8 cellular contexts compared by ENCODE assay signal in genomic region chr7:102064361-102065025, GRCh38.
DNase-seq lines count a peak whose midpoint lies in the region; ATAC-seq and TF ChIP-seq lines count a peak whose summit lies in the region.

No MANE protein-coding gene starts in this region.

- peak overlapping the region; percentile 13 to 65 (median 48) for H3K27ac ChIP-seq in upper lobe of left lung

- no peaks in the 10 kb centered on the region for H3K9me3 ChIP-seq in upper lobe of left lung

- H3K27me3 ChIP-seq in upper lobe of left lung: no peaks in the 10 kb centered on the region

- CTCF ChIA-PET in activated CD4-positive, alpha-beta T cell treated with anti-CD3 and anti-CD28 coated beads for 36 hours (lab: Charles Lee): interaction anchor here (1.7 kb wide), 1 partner anchor 9 kb away, joined by 6 read pairs; no protein-coding TSS in a partner anchor
- CTCF ChIA-PET in WTC11 (lab: Charles Lee): interaction anchor here (0.7 to 1.0 kb wide), 2 partner anchors 13 to 15 kb away, joined by 3 read pairs; no protein-coding TSS in a partner anchor

- H3K27me3 Mint-ChIP-seq in activated CD4-positive, alpha-beta T cell treated with anti-CD3 and anti-CD28 coated beads for 36 hours: no peaks in the 10 kb centered on the region
- H3K27me3 Mint-ChIP-seq in WTC11 (ENCODE audit: low read depth): no peaks in the 10 kb centered on the region

- peak; percentile 10 for DNase-seq in activated CD4-positive, alpha-beta T cell treated with anti-CD3 and anti-CD28 coated beads for 36 hours
- no peak for DNase-seq in activated CD4-positive, alpha-beta T cell treated with anti-CD3 and anti-CD28 coated beads for 48 hours
- DNase-seq in WTC11 (ENCODE audit: low spot score) (no peak), kidney glomerular epithelial cell (lab: John Stamatoyannopoulos, UW) (peak; percentile 5), upper lobe of left lung (peak in 1 of 2 donors; percentile 60), hepatic stellate cell (ENCODE audit: low spot score) (no peak), germinal center (ENCODE audit: low spot score) (no peak)

- TF ChIP-seq POLR2A in upper lobe of left lung (IDR thresholded peaks at IDR 0.05): peak in 1 of 4 donors; percentile 26

- no peak for TF ChIP-seq CTCF in WTC11 (IDR thresholded peaks at IDR 0.05)
- TF ChIP-seq CTCF in upper lobe of left lung (IDR thresholded peaks at IDR 0.05): no peak

- no peaks in the 10 kb centered on the region for H3K4me1 Mint-ChIP-seq in activated CD4-positive, alpha-beta T cell treated with anti-CD3 and anti-CD28 coated beads for 36 hours
- peaks cover 46% of the 10 kb centered on the region for H3K4me1 Mint-ChIP-seq in WTC11

- no peak overlapping the region for H3K4me3 Mint-ChIP-seq in activated CD4-positive, alpha-beta T cell treated with anti-CD3 and anti-CD28 coated beads for 36 hours
- H3K4me3 Mint-ChIP-seq in WTC11: no peak overlapping the region

- 44 to 64% methylated on average over 11 to 12 of the region's 12 CpGs for WGBS in upper lobe of left lung, 2 donors

- no peak overlapping the region for H3K4me3 ChIP-seq in upper lobe of left lung

- intact Hi-C loops in activated CD4-positive, alpha-beta T cell treated with anti-CD3 and anti-CD28 coated beads for 36 hours (cut with DNase I, micrococcal nuclease): no loop called here

- H3K4me1 ChIP-seq in upper lobe of left lung: peaks cover 5 to 17% (median 9%) of the 10 kb centered on the region in 4 donors

- peak overlapping the region; percentile 37 for H3K27ac Mint-ChIP-seq in activated CD4-positive, alpha-beta T cell treated with anti-CD3 and anti-CD28 coated beads for 36 hours
- H3K27ac Mint-ChIP-seq in WTC11: peak overlapping the region; percentile 97

- H3K9me3 Mint-ChIP-seq in activated CD4-positive, alpha-beta T cell treated with anti-CD3 and anti-CD28 coated beads for 36 hours (ENCODE audit: low read depth): no peaks in the 10 kb centered on the region
- H3K9me3 Mint-ChIP-seq in WTC11: no peaks in the 10 kb centered on the region

- POLR2A ChIA-PET in activated CD4-positive, alpha-beta T cell treated with anti-CD3 and anti-CD28 coated beads for 36 hours (lab: Charles Lee): no interaction called here
- POLR2A ChIA-PET in WTC11 (lab: Charles Lee): interaction anchor here (0.6 to 0.8 kb wide), 2 partner anchors 13 to 29 kb away, joined by 3 read pairs; no protein-coding TSS in a partner anchor

- no peak for TF ChIP-seq EP300 in upper lobe of left lung (IDR thresholded peaks at IDR 0.05)

- no peak for ATAC-seq in activated CD4-positive, alpha-beta T cell treated with anti-CD3 and anti-CD28 coated beads for 36 hours
- ATAC-seq in WTC11 (peak; percentile 23), upper lobe of left lung (ENCODE audit: low FRiP score in 2 of 2) (peak; percentile 65 to 78), HG03097 (IDR thresholded peaks at IDR 0.05; ENCODE audit: low FRiP score, unreplicated experiment) (no peak)

- peaks cover 0 to 7% (median 0%) of the 10 kb centered on the region in 4 donors for H3K36me3 ChIP-seq in upper lobe of left lung

- peaks cover 5% of the 10 kb centered on the region for H3K36me3 Mint-ChIP-seq in activated CD4-positive, alpha-beta T cell treated with anti-CD3 and anti-CD28 coated beads for 36 hours (ENCODE audit: low read depth)
- H3K36me3 Mint-ChIP-seq in WTC11: no peaks in the 10 kb centered on the region

TF ChIP-seq in WTC11, 78 proteins besides CTCF, POLR2A, EP300 and RAD21:
- TF ChIP-seq PRDM15 (CRISPR knock-in tag; IDR thresholded peaks at IDR 0.05) (0 out of 2 replicates have a peak, but pooled peaks have one; percentile 9), JAZF1 (CRISPR knock-in tag; IDR thresholded peaks at IDR 0.05) (no peak), ZNF121 (CRISPR knock-in tag; IDR thresholded peaks at IDR 0.05) (peak; percentile 25; the same call in 1 of the 2 replicates), STAT6 (CRISPR knock-in tag; conservative IDR thresholded peaks at IDR 0.05; ENCODE audit: low read depth) (no peak)

Comparison
In these comparisons a context has a peak if more than half of its experiments do, and no peak if none do; other contexts are left out.
1. DNase-seq: peak in activated CD4-positive, alpha-beta T cell treated with anti-CD3 and anti-CD28 coated beads for 36 hours (single experiment) and kidney glomerular epithelial cell (single experiment); none in activated CD4-positive, alpha-beta T cell treated with anti-CD3 and anti-CD28 coated beads for 48 hours (single experiment), WTC11 (single experiment), hepatic stellate cell (single experiment) and germinal center (single experiment).
2. ATAC-seq: peak in WTC11 (single experiment) and upper lobe of left lung (2 of 2); none in activated CD4-positive, alpha-beta T cell treated with anti-CD3 and anti-CD28 coated beads for 36 hours (single experiment) and HG03097 (single experiment).